ENCODE assay signal across 12 cellular contexts in the genomic region with DNA sequence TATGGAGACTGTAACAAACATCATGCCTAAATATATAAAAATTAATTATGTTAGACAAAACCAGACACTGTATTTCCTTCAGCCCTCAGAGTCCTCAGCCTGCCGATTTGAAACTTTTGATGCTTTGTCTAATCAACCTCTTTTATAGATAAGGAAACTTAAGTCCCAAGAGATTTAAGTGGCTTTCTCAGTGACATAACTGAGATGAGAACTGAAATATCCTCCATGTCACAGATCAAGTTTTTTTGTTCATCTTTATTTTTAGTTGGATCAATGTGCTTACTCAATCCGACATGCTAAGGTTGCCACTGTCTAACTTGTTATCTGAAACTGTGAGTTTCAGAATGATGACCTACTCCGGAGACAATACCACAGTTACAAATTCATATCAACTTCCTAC.
DNase-seq lines count a peak whose midpoint lies in the region; ATAC-seq and TF ChIP-seq lines count a peak whose summit lies in the region.
"Had no signal": no experiment of that assay in that cellular context is flagged by ENCODE, and none has a peak within 500 bp of the region (broad histone marks: within the 10 kb centered on the region; RNA-seq: fewer than 3 reads in every experiment).

No MANE protein-coding gene starts in this region.

- TF ChIP-seq CTCF in GM20000 (IDR thresholded peaks at IDR 0.05; ENCODE audit: extremely low read depth, missing control alignments) = no peak
- TF ChIP-seq CTCF in activated B cell treated with CpG ODN at 0.5 μM for 24 hours (IDR thresholded peaks at IDR 0.05) = no peak
- no peak for TF ChIP-seq CTCF in RWPE1 (conservative IDR thresholded peaks at IDR 0.05; ENCODE audit: low read depth)

- DNase-seq in GM20000 (ENCODE audit: low spot score) (peak; percentile 38), activated B cell treated with CpG ODN at 0.5 μM for 24 hours (no peak), hypothalamus (lab: John Stamatoyannopoulos, UW) (no peak), RWPE1 (ENCODE audit: low spot score) (no peak)
- DNase-seq in activated T-cell treated with anti-CD3 and anti-CD28 coated beads, Interleukin-2, amount 50 U/mL, for 1 hour = no peak
- DNase-seq: activated effector memory CD4-positive, alpha-beta T cell treated with anti-CD3 and anti-CD28 coated beads, Interleukin-2, amount 50 U/mL, for 16 hours; DMS79; H9; nephron progenitor cell had no signal

- ATAC-seq in GM18858 (IDR thresholded peaks at IDR 0.05; ENCODE audit: unreplicated experiment) (peak; percentile 96), HG03025 (IDR thresholded peaks at IDR 0.05; ENCODE audit: low FRiP score, unreplicated experiment) (peak; percentile 95), activated B cell treated with CpG ODN at 0.5 μM for 24 hours (ENCODE audit: low read depth) (peak; percentile 57)

- no peak overlapping the region for H3K4me3 Mint-ChIP-seq in activated B cell treated with CpG ODN at 0.5 μM for 24 hours
- H3K4me3 Mint-ChIP-seq: H9, nephron progenitor cell had no signal

- H3K9me3 Mint-ChIP-seq in activated B cell treated with CpG ODN at 0.5 μM for 24 hours = no peaks in the 10 kb centered on the region
- H3K9me3 Mint-ChIP-seq: H9, nephron progenitor cell had no signal

- no peak overlapping the region for H3K27ac Mint-ChIP-seq in activated B cell treated with CpG ODN at 0.5 μM for 24 hours
- H3K27ac Mint-ChIP-seq: H9, nephron progenitor cell had no signal

- intact Hi-C loops in activated B cell treated with CpG ODN at 0.5 μM for 24 hours (cut with micrococcal nuclease) = loop anchor here (1.0 kb wide), 1 partner anchor 11 kb away; no protein-coding TSS in a partner anchor

- POLR2A ChIA-PET in activated B cell treated with CpG ODN at 0.5 μM for 24 hours (lab: Charles Lee) (no interaction called here), RWPE1 (lab: Yijun Ruan, JAX; ENCODE audit: low non-redundant PET) (no interaction called here)

- no peak overlapping the region for H3K27ac ChIP-seq in RWPE1
- H3K27ac ChIP-seq: suprapubic skin had no signal

- no peaks in the 10 kb centered on the region for H3K27me3 Mint-ChIP-seq in activated B cell treated with CpG ODN at 0.5 μM for 24 hours

- CTCF ChIA-PET in activated B cell treated with CpG ODN at 0.5 μM for 24 hours (lab: Charles Lee) (no interaction called here), RWPE1 (lab: Yijun Ruan, JAX) (interaction anchor here (1.6 kb wide), 1 partner anchor 11 kb away, joined by 3 read pairs; no protein-coding TSS in a partner anchor)

- H3K4me1 Mint-ChIP-seq in activated B cell treated with CpG ODN at 0.5 μM for 24 hours = peaks cover 10% of the 10 kb centered on the region
- H3K4me1 Mint-ChIP-seq: nephron progenitor cell had no signal

- H3K36me3 Mint-ChIP-seq in activated B cell treated with CpG ODN at 0.5 μM for 24 hours (ENCODE audit: low read depth) = peaks cover 27% of the 10 kb centered on the region
